In the genomic region with DNA sequence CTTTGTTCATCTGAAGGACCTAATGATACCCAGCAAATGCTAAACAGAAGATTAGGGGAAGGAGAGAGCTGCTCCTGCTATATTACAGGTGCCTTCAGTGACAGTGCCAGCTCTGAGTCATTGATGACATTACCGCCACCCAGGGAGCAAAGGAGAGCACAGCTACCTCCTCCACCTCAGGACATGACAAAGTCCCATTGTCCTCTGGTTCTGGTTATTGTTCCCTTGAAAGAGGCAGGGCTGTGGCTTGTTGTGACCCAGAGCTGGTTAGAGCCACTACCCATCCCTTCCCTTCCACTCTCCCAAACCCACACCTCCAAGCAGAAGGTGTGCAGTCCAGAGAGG, we compare ENCODE assay signal across 14 cellular contexts.
DNase-seq lines count a peak whose midpoint lies in the region; ATAC-seq and FAIRE-seq lines count a peak whose summit lies in the region.
"Had no signal": no experiment of that assay in that cellular context is flagged by ENCODE, and none has a peak within 500 bp of the region (broad histone marks: within the 10 kb centered on the region; RNA-seq: fewer than 3 reads in every experiment).

No MANE protein-coding gene starts in this region.

- no peaks in the 10 kb centered on the region for H3K36me3 Mint-ChIP-seq in activated T-cell treated with anti-CD3 and anti-CD28 coated beads, Interleukin-2, amount 50 U/mL, for 72 hours (ENCODE audit: insufficient read depth in 2 of 2)
- H3K36me3 Mint-ChIP-seq: brain had no signal

- ATAC-seq in GM21717 (IDR thresholded peaks at IDR 0.05; ENCODE audit: unreplicated experiment) (peak; percentile 56), HG03175 (IDR thresholded peaks at IDR 0.05; ENCODE audit: unreplicated experiment) (no peak)
- ATAC-seq in activated T-cell treated with anti-CD3 and anti-CD28 coated beads, Interleukin-2, amount 50 U/mL, for 72 hours (replicated peaks in 1 of 2) = no peak
- ATAC-seq: lower lobe of right lung had no signal

- no peak for FAIRE-seq in RCC 7860 (lab: Jason Lieb, UNC)

- H3K27ac Mint-ChIP-seq in activated T-cell treated with anti-CD3 and anti-CD28 coated beads, Interleukin-2, amount 50 U/mL, for 72 hours = no peak overlapping the region

- no peaks in the 10 kb centered on the region for H3K4me1 Mint-ChIP-seq in activated T-cell treated with anti-CD3 and anti-CD28 coated beads, Interleukin-2, amount 50 U/mL, for 72 hours (ENCODE audit: low read depth)

- no peaks in the 10 kb centered on the region for H3K27me3 Mint-ChIP-seq in activated T-cell treated with anti-CD3 and anti-CD28 coated beads, Interleukin-2, amount 50 U/mL, for 72 hours (ENCODE audit: low read depth)

- no peak overlapping the region for H3K4me3 Mint-ChIP-seq in activated T-cell treated with anti-CD3 and anti-CD28 coated beads, Interleukin-2, amount 50 U/mL, for 72 hours
- H3K4me3 Mint-ChIP-seq: brain had no signal

- DNase-seq in NCI-H748 (lab: John Stamatoyannopoulos, UW; ENCODE audit: unreplicated experiment) (peak; percentile 24), NCI-H748 treated with DMSO at 0.1 percent for 48 hours (lab: John Stamatoyannopoulos, UW) (no peak), RCC 7860 (ENCODE audit: low spot score) (peak; percentile 59), mucosa of gallbladder (ENCODE audit: low spot score) (peak; percentile 80)
- no peak for DNase-seq in stimulated activated CD4-positive, alpha-beta T cell treated with anti-CD3 and anti-CD28 coated beads, Interleukin-2, amount 100 ng/mL, for 48 hours
- no peak for DNase-seq in activated T-cell treated with anti-CD3 and anti-CD28 coated beads, Interleukin-2, amount 50 U/mL, for 72 hours
- DNase-seq: activated CD4-positive, alpha-beta T cell treated with anti-CD3 and anti-CD28 coated beads for 4 hours; lower lobe of right lung; NCI-H1694; occipital lobe; SW 1271 had no signal

- H3K9me3 Mint-ChIP-seq in activated T-cell treated with anti-CD3 and anti-CD28 coated beads, Interleukin-2, amount 50 U/mL, for 72 hours = no peaks in the 10 kb centered on the region
- H3K9me3 Mint-ChIP-seq: brain had no signal

Comparison
In these comparisons a context has a peak if more than half of its experiments do, and no peak if none do; other contexts are left out.
1. DNase-seq: peak in NCI-H748 (single experiment), RCC 7860 (single experiment) and mucosa of gallbladder (single experiment); none in NCI-H748 treated with DMSO at 0.1 percent for 48 hours (single experiment), stimulated activated CD4-positive, alpha-beta T cell treated with anti-CD3 and anti-CD28 coated beads, Interleukin-2, amount 100 ng/mL, for 48 hours (0 of 2) and activated T-cell treated with anti-CD3 and anti-CD28 coated beads, Interleukin-2, amount 50 U/mL, for 72 hours (0 of 2).